ENCODE assay signal across 8 cellular contexts in genomic region chr3:109275702-109276293, GRCh38. TPM values are rescaled to one million over a fixed set of nuclear protein-coding genes. Genes with fewer than 3 reads are reported as not detected.
A peak's percentile ranks its signal among the peaks of the same experiment; 100 is the strongest.
DNase-seq lines count a peak whose midpoint lies in the region; ATAC-seq and TF ChIP-seq lines count a peak whose summit lies in the region.

No MANE protein-coding gene starts in this region.

- DNase-seq in AG09309 (ENCODE audit: low read depth) (peak; percentile 1), SHP77 treated with DMSO at 0.1 percent for 48 hours (lab: John Stamatoyannopoulos, UW) (peak; percentile 18), fibroblast of the conjunctiva (ENCODE audit: low read depth) (peak; percentile 44), sciatic nerve (ENCODE audit: low spot score) (no peak)

- TF ChIP-seq CTCF in AG09309 (IDR thresholded peaks at IDR 0.05; ENCODE audit: control insufficient read depth, insufficient read depth, low read depth, low read length, missing control alignments): peak; percentile 64
- TF ChIP-seq CTCF in GM12873 (IDR thresholded peaks at IDR 0.05; ENCODE audit: insufficient read depth, low read depth, low read length, missing control alignments): peak; percentile 49

- intact Hi-C loops in sciatic nerve (cut with DNase I): no loop called here

- ATAC-seq in sciatic nerve (peak; percentile 57), HG02610 (IDR thresholded peaks at IDR 0.05; ENCODE audit: unreplicated experiment) (no peak), GM19467 (IDR thresholded peaks at IDR 0.05; ENCODE audit: unreplicated experiment) (no peak), GM21825 (IDR thresholded peaks at IDR 0.05; ENCODE audit: unreplicated experiment) (no peak)

- no peak overlapping the region for H3K4me3 ChIP-seq in AG09309 (ENCODE audit: control insufficient read depth, low read depth, low read length)

RNA-seq across cellular contexts. Expression of gene DPPA2, which starts 40.5 kb away (rescaled TPM):
- total RNA-seq in sciatic nerve: not detected
